ENCODE assay signal across 8 cellular contexts in the genomic region with DNA sequence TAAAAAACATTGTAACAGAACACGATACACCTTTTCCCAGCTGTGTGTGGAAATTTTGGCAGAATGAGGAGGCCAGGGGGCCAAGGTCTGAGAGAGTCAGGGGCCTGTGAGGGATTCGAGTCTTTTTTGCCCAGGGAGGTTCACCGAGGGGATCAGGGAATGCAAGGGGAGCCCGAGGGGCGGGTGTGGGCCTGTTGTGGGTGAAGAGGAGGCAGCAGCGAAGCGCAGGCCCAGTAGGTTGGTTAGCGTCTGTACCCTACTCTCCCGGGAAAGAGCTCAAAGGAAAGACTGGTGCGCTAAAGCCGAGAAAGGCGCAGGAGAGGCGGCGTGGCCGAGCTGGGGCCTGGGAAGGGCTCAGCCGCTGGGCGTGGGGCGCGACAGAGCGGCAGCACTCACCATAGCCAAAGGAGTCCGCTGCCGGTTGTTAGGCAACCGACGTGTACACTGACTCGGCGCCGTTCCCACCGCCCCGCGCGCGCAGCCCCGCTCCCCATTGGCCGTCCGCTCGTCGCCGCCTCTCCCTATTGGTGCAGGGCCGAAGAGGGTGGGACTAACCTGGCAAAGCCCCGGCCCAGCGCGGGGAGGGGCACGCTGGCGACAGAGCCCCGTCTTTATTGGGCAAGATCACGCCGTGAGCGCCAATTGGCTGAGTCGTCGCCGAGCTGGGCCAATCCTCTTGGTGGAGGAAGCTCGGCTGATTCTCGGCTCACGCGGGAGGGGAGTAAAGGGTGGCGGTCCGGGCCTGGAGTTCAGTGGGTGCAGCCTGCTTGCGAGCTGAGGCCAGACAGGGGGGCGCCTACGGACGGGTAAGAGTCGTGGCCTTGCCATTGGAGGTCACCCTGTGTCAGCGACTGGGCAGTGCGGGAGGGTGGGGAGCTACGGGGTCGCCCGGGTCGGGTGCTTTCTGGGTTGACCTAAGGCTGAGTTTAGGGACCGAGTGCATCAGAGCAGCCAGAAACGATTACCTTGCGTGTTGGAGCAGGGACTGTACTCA. TPM values are rescaled to one million over a fixed set of nuclear protein-coding genes. Genes with fewer than 3 reads are reported as not detected.
DNase-seq lines count a peak whose midpoint lies in the region; ATAC-seq and TF ChIP-seq lines count a peak whose summit lies in the region.

TSS of gene CETN2 (minus strand) at position 446 of the 994 bp plus-strand sequence. CDS start at position 399, 47 bp downstream.
TSS of gene NSDHL (plus strand) at position 752 of the 994 bp plus-strand sequence. CDS start 15,262 bp downstream, outside the sequence.

- H3F3A ChIP-seq in PC-9 (ENCODE audit: insufficient read depth, low read depth) = 0 out of 2 replicates have a peak, but pooled peaks cover 3% of the 10 kb centered on the region

- CTCF ChIA-PET in PC-9 (lab: Charles Lee) = interaction anchor here (0.6 kb wide), 1 partner anchor 501 kb away, joined by 4 read pairs; no protein-coding TSS in a partner anchor

- H3K9me3 ChIP-seq in PC-9 (ENCODE audit: insufficient read depth, low read depth) (no peaks in the 10 kb centered on the region), esophagus (ENCODE audit: control insufficient read depth in 2 of 2, insufficient read depth in 1 of 2, low read depth in 1 of 2, low read length in 1 of 2) (no peaks in the 10 kb centered on the region), mucosa of stomach (ENCODE audit: control insufficient read depth, low read length) (no peaks in the 10 kb centered on the region)

- H3K4me1 ChIP-seq in PC-9 (replicated peaks; ENCODE audit: insufficient read depth) (peaks cover 24% of the 10 kb centered on the region), esophagus (ENCODE audit: control insufficient read depth in 2 of 2, insufficient read depth in 2 of 2, low read length in 1 of 2) (peaks cover 0 to 3% of the 10 kb centered on the region in 2 donors), mucosa of stomach (ENCODE audit: control insufficient read depth, insufficient read depth, low read length) (peaks cover 5% of the 10 kb centered on the region)

- peak within 1 kb of the TSS; percentile 80 for H3K4me3 ChIP-seq in Jurkat, Clone E6-1 (ENCODE audit: low read length)
- peak within 1 kb of the TSS; percentile 97 for H3K4me3 ChIP-seq in PC-9
- H3K4me3 ChIP-seq in esophagus (ENCODE audit: low read depth in 1 of 2, low read length in 2 of 2) = peak within 1 kb of the TSS; percentile 63 to 69
- peak within 1 kb of the TSS; percentile 56 for H3K4me3 ChIP-seq in mucosa of stomach (ENCODE audit: low read length)

- 1 to 32% methylated on average over 71 of the region's 71 CpGs for WGBS in esophagus, 2 donors

- H3K36me3 Mint-ChIP-seq in activated T-cell treated with anti-CD3 and anti-CD28 coated beads, Interleukin-2, amount 50 U/mL, for 24 hours (ENCODE audit: low read depth) = peaks cover 29% of the 10 kb centered on the region

- peak within 1 kb of the TSS; percentile 94 for H3K27ac Mint-ChIP-seq in activated T-cell treated with anti-CD3 and anti-CD28 coated beads, Interleukin-2, amount 50 U/mL, for 24 hours

- 0 out of 2 replicates have a peak, but pooled peaks have one; percentile 18 for TF ChIP-seq CTCF in PC-9 (conservative IDR thresholded peaks at IDR 0.05)

- H3K9ac ChIP-seq in mucosa of stomach (ENCODE audit: low read length) = peak within 1 kb of the TSS; percentile 82

- H3K79me2 ChIP-seq in PC-9 (ENCODE audit: low read depth) = peaks cover 58% of the 10 kb centered on the region

- H3K4me3 Mint-ChIP-seq in activated T-cell treated with anti-CD3 and anti-CD28 coated beads, Interleukin-2, amount 50 U/mL, for 24 hours = peak within 1 kb of the TSS; percentile 88

- DNase-seq in DMS153 (lab: John Stamatoyannopoulos, UW) = peak; percentile 96
- DNase-seq in Jurkat, Clone E6-1 (ENCODE audit: low read depth, low spot score) = peak; percentile 91
- DNase-seq in PC-9 = peak; percentile 97 to 99
- DNase-seq in activated T-cell treated with anti-CD3 and anti-CD28 coated beads, Interleukin-2, amount 50 U/mL, for 24 hours = peak; percentile 93
- DNase-seq in stimulated activated CD8-positive, alpha-beta memory T cell treated with anti-CD3 and anti-CD28 coated beads, Interleukin-7, amount 100 ng/mL, for 1 hour (ENCODE audit: low read depth in 2 of 2) = peak; percentile 82 to 84

- no peaks in the 10 kb centered on the region for H3K9me3 Mint-ChIP-seq in activated T-cell treated with anti-CD3 and anti-CD28 coated beads, Interleukin-2, amount 50 U/mL, for 24 hours

- peak; percentile 98 for ATAC-seq in GM21619 (IDR thresholded peaks at IDR 0.05; ENCODE audit: unreplicated experiment)

- H3K36me3 ChIP-seq in PC-9 (ENCODE audit: low read depth) = peaks cover 48% of the 10 kb centered on the region; the same call in 1 of the 2 replicates
- H3K36me3 ChIP-seq in esophagus (ENCODE audit: control insufficient read depth in 2 of 2, insufficient read depth in 2 of 2, low read length in 1 of 2) = peaks cover 0 to 3% of the 10 kb centered on the region in 2 donors
- H3K36me3 ChIP-seq in mucosa of stomach (ENCODE audit: control insufficient read depth, insufficient read depth, low read length) = no peaks in the 10 kb centered on the region

- BruUV-seq in PC-9 (replicated peaks; lab: Mats Ljungman, UMichigan) = TSS peak; percentile 54

- H3K27me3 Mint-ChIP-seq in activated T-cell treated with anti-CD3 and anti-CD28 coated beads, Interleukin-2, amount 50 U/mL, for 24 hours = peaks cover 8% of the 10 kb centered on the region

- intact Hi-C loops in PC-9 (cut with micrococcal nuclease; ENCODE audit: unreplicated experiment) = loop anchor here (1.0 to 2.0 kb wide), 2 partner anchors 65 to 96 kb away; no protein-coding TSS in a partner anchor

- H3K4me2 ChIP-seq in PC-9 = peak within 1 kb of the TSS; percentile 89

- POLR2A ChIA-PET in PC-9 (lab: Charles Lee; ENCODE audit: unreplicated experiment) = interaction anchor here (0.6 to 0.9 kb wide), 6 partner anchors 66 to 1433 kb away, joined by 3 to 8 read pairs (median 4); no protein-coding TSS in a partner anchor

- H2AFZ ChIP-seq in PC-9 = peak within 1 kb of the TSS; percentile 95

- no peaks in the 10 kb centered on the region for H3K27me3 ChIP-seq in PC-9 (ENCODE audit: insufficient read depth, low read depth)
- no peaks in the 10 kb centered on the region for H3K27me3 ChIP-seq in esophagus (ENCODE audit: control insufficient read depth in 1 of 2, insufficient read depth in 2 of 2, low read length in 2 of 2)
- no peaks in the 10 kb centered on the region for H3K27me3 ChIP-seq in mucosa of stomach (ENCODE audit: control insufficient read depth, insufficient read depth, low read length)

- H3K27ac ChIP-seq in PC-9 (peak within 1 kb of the TSS; percentile 53), esophagus (ENCODE audit: low read depth in 2 of 2, low read length in 1 of 2) (peak within 1 kb of the TSS; percentile 38 to 59)

- no peaks in the 10 kb centered on the region for H4K20me1 ChIP-seq in PC-9 (ENCODE audit: insufficient read depth)

- peaks cover 21% of the 10 kb centered on the region for H3K4me1 Mint-ChIP-seq in activated T-cell treated with anti-CD3 and anti-CD28 coated beads, Interleukin-2, amount 50 U/mL, for 24 hours (ENCODE audit: low read depth)

- H3K9me2 ChIP-seq in PC-9 (ENCODE audit: insufficient read depth) = no peaks in the 10 kb centered on the region

RNA-seq across cellular contexts. Expression of gene CETN2, which starts in this region (rescaled TPM):
- 29.3 TPM for polyA plus RNA-seq in Jurkat, Clone E6-1 (2012; ENCODE audit: insufficient read depth, insufficient read length)
- total RNA-seq in PC-9 (2021) = 66.9 and 78.6 TPM in 2 replicates
- 10 to 100 TPM; 33.8 to 34.4 TPM for polyA plus RNA-seq in esophagus

RNA-seq across cellular contexts. Expression of gene NSDHL, which starts in this region (rescaled TPM):
- polyA plus RNA-seq in Jurkat, Clone E6-1 (2012; ENCODE audit: insufficient read depth, insufficient read length) = 42.9 TPM
- 40.9 and 55.1 TPM in 2 replicates for total RNA-seq in PC-9 (2021)
- 10 to 100 TPM; 43.3 to 60.6 TPM for polyA plus RNA-seq in esophagus

Comparison
In these comparisons a context has a peak if more than half of its experiments do, and no peak if none do; other contexts are left out.
1. Peak in every context shown above with its lines: DNase-seq, ATAC-seq, H3K4me3 ChIP-seq and H3K27ac ChIP-seq.